Comparison of ENCODE assay signal across 1 cellular context in the genomic region with DNA sequence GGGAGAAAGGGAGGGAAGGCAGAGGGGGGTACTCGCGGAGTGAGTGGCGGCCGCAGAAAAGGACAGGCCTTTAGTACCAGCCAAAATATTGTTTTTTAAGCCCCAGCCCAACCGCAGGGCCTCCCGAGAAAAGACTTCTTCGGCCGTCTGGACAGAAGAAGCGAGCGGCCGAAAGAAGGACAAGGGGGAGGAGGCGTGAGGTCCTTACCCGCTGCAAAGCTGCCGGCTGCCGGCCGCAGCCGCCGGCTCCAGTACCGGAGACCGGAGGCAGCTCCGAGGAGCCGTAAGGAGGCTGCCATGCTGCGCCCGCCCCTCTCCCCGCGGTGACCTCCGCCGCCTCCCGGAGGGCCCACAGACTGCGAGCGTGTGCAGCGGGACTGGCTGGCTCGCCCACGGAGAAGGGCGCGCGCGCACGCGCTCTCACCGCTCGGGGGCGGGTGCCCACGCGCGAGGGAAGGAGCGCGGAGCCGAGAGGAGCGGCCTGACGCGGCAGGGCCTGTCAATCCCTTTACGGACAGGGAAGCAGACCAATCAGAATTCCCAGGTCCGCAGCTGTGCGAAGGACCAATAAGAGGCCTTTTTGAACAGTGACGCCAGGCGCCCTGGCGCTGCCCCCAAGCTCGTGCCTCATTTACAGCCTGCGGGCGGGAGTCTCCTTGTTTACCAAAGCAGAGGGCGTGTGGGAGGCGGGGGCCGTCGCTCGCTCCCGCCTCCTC.
TF ChIP-seq lines count a peak whose summit lies in the region.

Gene HIBADH (minus strand): TSS at position 394 of the 716 bp plus-strand sequence. CDS start 95 bp downstream, at position 299.

TF ChIP-seq in HEK293, 187 proteins besides CTCF, POLR2A, EP300 and RAD21 (continued from another document):
- peak; percentile 75 for TF ChIP-seq PATZ1 (tag by site-specific recombination; IDR thresholded peaks at IDR 0.05)
- TF ChIP-seq KLF1 (tag by site-specific recombination; IDR thresholded peaks at IDR 0.05) = peak; percentile 75
- TF ChIP-seq ZBTB6 (tag by site-specific recombination; IDR thresholded peaks at IDR 0.05) = peak; percentile 43
- peak; percentile 92 for TF ChIP-seq EGR2 (tag by site-specific recombination; IDR thresholded peaks at IDR 0.05; ENCODE audit: low read depth)
- TF ChIP-seq ZNF473 (tag by site-specific recombination; IDR thresholded peaks at IDR 0.05) = no peak
- TF ChIP-seq ZNF830 (tag by site-specific recombination; IDR thresholded peaks at IDR 0.05; ENCODE audit: low read depth) = no peak
- 0 out of 2 replicates have a peak, but pooled peaks have one; percentile 31 for TF ChIP-seq YY2 (tag by site-specific recombination; IDR thresholded peaks at IDR 0.05)
- TF ChIP-seq ZBTB20 (tag by site-specific recombination; IDR thresholded peaks at IDR 0.05) = 0 out of 2 replicates have a peak, but pooled peaks have one; percentile 31
- TF ChIP-seq, protein P1, sequence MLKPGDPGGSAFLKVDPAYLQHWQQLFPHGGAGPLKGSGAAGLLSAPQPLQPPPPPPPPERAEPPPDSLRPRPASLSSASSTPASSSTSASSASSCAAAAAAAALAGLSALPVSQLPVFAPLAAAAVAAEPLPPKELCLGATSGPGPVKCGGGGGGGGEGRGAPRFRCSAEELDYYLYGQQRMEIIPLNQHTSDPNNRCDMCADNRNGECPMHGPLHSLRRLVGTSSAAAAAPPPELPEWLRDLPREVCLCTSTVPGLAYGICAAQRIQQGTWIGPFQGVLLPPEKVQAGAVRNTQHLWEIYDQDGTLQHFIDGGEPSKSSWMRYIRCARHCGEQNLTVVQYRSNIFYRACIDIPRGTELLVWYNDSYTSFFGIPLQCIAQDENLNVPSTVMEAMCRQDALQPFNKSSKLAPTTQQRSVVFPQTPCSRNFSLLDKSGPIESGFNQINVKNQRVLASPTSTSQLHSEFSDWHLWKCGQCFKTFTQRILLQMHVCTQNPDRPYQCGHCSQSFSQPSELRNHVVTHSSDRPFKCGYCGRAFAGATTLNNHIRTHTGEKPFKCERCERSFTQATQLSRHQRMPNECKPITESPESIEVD (tag by site-specific recombination; IDR thresholded peaks at IDR 0.05) = no peak
- peak; percentile 94 for TF ChIP-seq ZNF692 (tag by site-specific recombination; IDR thresholded peaks at IDR 0.05)
- TF ChIP-seq ZNF341 (tag by site-specific recombination; IDR thresholded peaks at IDR 0.05; ENCODE audit: low read depth) = peak; percentile 40
- TF ChIP-seq ZSCAN4 (tag by site-specific recombination; IDR thresholded peaks at IDR 0.05) = peak; percentile 46; the same call in 1 of the 2 replicates
- TF ChIP-seq WT1 (tag by site-specific recombination; IDR thresholded peaks at IDR 0.05) = peak; percentile 69
- no peak for TF ChIP-seq ZNF514 (tag by site-specific recombination; IDR thresholded peaks at IDR 0.05)
- no peak for TF ChIP-seq ZNF670 (tag by site-specific recombination; IDR thresholded peaks at IDR 0.05; ENCODE audit: low read depth)
- TF ChIP-seq, protein P2, sequence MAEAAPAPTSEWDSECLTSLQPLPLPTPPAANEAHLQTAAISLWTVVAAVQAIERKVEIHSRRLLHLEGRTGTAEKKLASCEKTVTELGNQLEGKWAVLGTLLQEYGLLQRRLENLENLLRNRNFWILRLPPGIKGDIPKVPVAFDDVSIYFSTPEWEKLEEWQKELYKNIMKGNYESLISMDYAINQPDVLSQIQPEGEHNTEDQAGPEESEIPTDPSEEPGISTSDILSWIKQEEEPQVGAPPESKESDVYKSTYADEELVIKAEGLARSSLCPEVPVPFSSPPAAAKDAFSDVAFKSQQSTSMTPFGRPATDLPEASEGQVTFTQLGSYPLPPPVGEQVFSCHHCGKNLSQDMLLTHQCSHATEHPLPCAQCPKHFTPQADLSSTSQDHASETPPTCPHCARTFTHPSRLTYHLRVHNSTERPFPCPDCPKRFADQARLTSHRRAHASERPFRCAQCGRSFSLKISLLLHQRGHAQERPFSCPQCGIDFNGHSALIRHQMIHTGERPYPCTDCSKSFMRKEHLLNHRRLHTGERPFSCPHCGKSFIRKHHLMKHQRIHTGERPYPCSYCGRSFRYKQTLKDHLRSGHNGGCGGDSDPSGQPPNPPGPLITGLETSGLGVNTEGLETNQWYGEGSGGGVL (tag by site-specific recombination; IDR thresholded peaks at IDR 0.05) = peak; percentile 65
- TF ChIP-seq, protein P3, sequence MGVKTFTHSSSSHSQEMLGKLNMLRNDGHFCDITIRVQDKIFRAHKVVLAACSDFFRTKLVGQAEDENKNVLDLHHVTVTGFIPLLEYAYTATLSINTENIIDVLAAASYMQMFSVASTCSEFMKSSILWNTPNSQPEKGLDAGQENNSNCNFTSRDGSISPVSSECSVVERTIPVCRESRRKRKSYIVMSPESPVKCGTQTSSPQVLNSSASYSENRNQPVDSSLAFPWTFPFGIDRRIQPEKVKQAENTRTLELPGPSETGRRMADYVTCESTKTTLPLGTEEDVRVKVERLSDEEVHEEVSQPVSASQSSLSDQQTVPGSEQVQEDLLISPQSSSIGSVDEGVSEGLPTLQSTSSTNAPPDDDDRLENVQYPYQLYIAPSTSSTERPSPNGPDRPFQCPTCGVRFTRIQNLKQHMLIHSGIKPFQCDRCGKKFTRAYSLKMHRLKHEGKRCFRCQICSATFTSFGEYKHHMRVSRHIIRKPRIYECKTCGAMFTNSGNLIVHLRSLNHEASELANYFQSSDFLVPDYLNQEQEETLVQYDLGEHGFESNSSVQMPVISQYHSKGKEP (tag by site-specific recombination; IDR thresholded peaks at IDR 0.05) = no peak
- TF ChIP-seq ZNF747 (tag by site-specific recombination; IDR thresholded peaks at IDR 0.05) = no peak
- TF ChIP-seq SP3 (tag by site-specific recombination; IDR thresholded peaks at IDR 0.05) = peak; percentile 87
- TF ChIP-seq SP7 (tag by site-specific recombination; IDR thresholded peaks at IDR 0.05) = peak; percentile 58
- TF ChIP-seq, protein P4, sequence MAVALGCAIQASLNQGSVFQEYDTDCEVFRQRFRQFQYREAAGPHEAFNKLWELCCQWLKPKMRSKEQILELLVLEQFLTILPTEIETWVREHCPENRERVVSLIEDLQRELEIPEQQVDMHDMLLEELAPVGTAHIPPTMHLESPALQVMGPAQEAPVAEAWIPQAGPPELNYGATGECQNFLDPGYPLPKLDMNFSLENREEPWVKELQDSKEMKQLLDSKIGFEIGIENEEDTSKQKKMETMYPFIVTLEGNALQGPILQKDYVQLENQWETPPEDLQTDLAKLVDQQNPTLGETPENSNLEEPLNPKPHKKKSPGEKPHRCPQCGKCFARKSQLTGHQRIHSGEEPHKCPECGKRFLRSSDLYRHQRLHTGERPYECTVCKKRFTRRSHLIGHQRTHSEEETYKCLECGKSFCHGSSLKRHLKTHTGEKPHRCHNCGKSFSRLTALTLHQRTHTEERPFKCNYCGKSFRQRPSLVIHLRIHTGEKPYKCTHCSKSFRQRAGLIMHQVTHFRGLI (tag by site-specific recombination; IDR thresholded peaks at IDR 0.05) = peak; percentile 61
